ENCODE assay signal across 1 cellular context in the genomic region with DNA sequence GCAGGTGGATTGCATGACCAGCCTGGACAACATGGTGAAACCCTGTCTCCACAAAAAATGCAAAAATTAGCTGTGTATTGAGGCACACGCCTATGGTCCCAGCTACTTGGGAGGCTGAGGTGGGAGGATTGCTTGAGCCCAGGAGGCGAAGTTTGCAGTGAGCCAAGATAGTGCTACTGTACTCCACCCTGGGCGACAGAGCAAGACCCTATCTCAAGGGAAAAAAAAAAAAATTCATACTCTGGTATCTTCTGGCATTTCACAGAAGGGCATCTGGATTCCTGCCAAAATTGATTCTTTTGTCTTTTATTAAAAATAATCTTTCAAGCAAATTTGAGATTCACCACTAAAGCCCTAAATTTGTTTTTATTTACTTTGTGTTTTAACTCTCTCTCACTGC.
TF ChIP-seq lines count a peak whose summit lies in the region.

No MANE protein-coding gene starts in this region.

TF ChIP-seq in HEK293, 187 proteins besides CTCF, POLR2A, EP300 and RAD21:
- TF ChIP-seq OSR2 (tag by site-specific recombination; IDR thresholded peaks at IDR 0.05) (0 out of 2 replicates have a peak, but pooled peaks have one; percentile 12), KLF16 (tag by site-specific recombination; IDR thresholded peaks at IDR 0.05) (no peak), ZNF121 (tag by site-specific recombination; IDR thresholded peaks at IDR 0.05) (peak; percentile 87)
TF ChIP-seq in HEK293: peak in this region for 2.
